Comparison of ENCODE assay signal across 9 cellular contexts in genomic region chr11:636511-637332, GRCh38. TPM values are rescaled to one million over a fixed set of nuclear protein-coding genes. Genes with fewer than 3 reads are reported as not detected.
DNase-seq lines count a peak whose midpoint lies in the region; ATAC-seq and TF ChIP-seq lines count a peak whose summit lies in the region.
"Had no signal": no experiment of that assay in that cellular context is flagged by ENCODE, and none has a peak within 500 bp of the region (broad histone marks: within the 10 kb centered on the region; RNA-seq: fewer than 3 reads in every experiment).

Gene DRD4, plus strand, starts transcription at chr11:637269. Its CDS starts 36 bp downstream, at chr11:637305.

- TF ChIP-seq CTCF in AG10803 (conservative IDR thresholded peaks at IDR 0.05; ENCODE audit: low read length), result no peak
- TF ChIP-seq CTCF in fibroblast of villous mesenchyme (IDR thresholded peaks at IDR 0.05; ENCODE audit: insufficient read depth, low read depth, low read length), result no peak
- TF ChIP-seq CTCF in neural cell (IDR thresholded peaks at IDR 0.05; ENCODE audit: poor library complexity, severe bottlenecking), result no peak
- no peak for TF ChIP-seq CTCF in BE2C (IDR thresholded peaks at IDR 0.05; ENCODE audit: low read depth, low read length)

- H3F3A ChIP-seq in neural cell (ENCODE audit: insufficient read depth, low read length, poor library complexity, severe bottlenecking), result no peaks in the 10 kb centered on the region

- ATAC-seq in T-helper 17 cell (peak; percentile 31), HG02571 (IDR thresholded peaks at IDR 0.05; ENCODE audit: unreplicated experiment) (no peak), GM21723 (IDR thresholded peaks at IDR 0.05; ENCODE audit: unreplicated experiment) (no peak)

- peak within 1 kb of the TSS; percentile 9 for H3K9ac ChIP-seq in neural cell (ENCODE audit: low read length)

- H3K4me1 ChIP-seq in HAP-1, result peaks cover 4% of the 10 kb centered on the region
- H3K4me1 ChIP-seq in BE2C, result no peaks in the 10 kb centered on the region

- H2AFZ ChIP-seq in neural cell (ENCODE audit: low read depth, low read length), result no peak within 1 kb of the TSS

- peak within 1 kb of the TSS; percentile 82 for H3K4me3 Mint-ChIP-seq in T-helper 17 cell

- H3K4me2 ChIP-seq in neural cell (ENCODE audit: low read length), result no peak within 1 kb of the TSS

- peaks cover 7% of the 10 kb centered on the region for H3K4me1 Mint-ChIP-seq in T-helper 17 cell

- H3K27ac ChIP-seq in neural cell (ENCODE audit: low read length), result no peak within 1 kb of the TSS

- no peaks in the 10 kb centered on the region for H3K79me2 ChIP-seq in neural cell (replicated peaks; ENCODE audit: insufficient read depth, low read length)

- no peak for TF ChIP-seq RAD21 in neural cell (conservative IDR thresholded peaks at IDR 0.05)

- H3K36me3 Mint-ChIP-seq in T-helper 17 cell (ENCODE audit: low read depth), result peaks cover 2% of the 10 kb centered on the region

- H3K36me3 ChIP-seq in neural cell (ENCODE audit: insufficient read depth, low read length) (no peaks in the 10 kb centered on the region), HAP-1 (replicated peaks) (no peaks in the 10 kb centered on the region; the same call in 1 of the 2 replicates), BE2C (no peaks in the 10 kb centered on the region)

- no peaks in the 10 kb centered on the region for H3K9me3 ChIP-seq in T-helper 17 cell (ENCODE audit: control insufficient read depth, low read length, poor library complexity, severe bottlenecking)
- H3K9me3 ChIP-seq in neural cell (ENCODE audit: low read length), result no peaks in the 10 kb centered on the region
- no peaks in the 10 kb centered on the region for H3K9me3 ChIP-seq in HAP-1
- no peaks in the 10 kb centered on the region for H3K9me3 ChIP-seq in BE2C

- peaks cover 12% of the 10 kb centered on the region for H4K20me1 ChIP-seq in neural cell (ENCODE audit: insufficient read depth)

- no peak within 1 kb of the TSS for H3K27ac Mint-ChIP-seq in T-helper 17 cell

- no peak for TF ChIP-seq EP300 in neural cell (conservative IDR thresholded peaks at IDR 0.05; ENCODE audit: poor library complexity, severe bottlenecking)

- no peak within 1 kb of the TSS; the same call in 1 of the 2 replicates for H3K4me3 ChIP-seq in AG10803 (ENCODE audit: low read length)
- no peak within 1 kb of the TSS for H3K4me3 ChIP-seq in fibroblast of villous mesenchyme (ENCODE audit: low read depth, low read length)
- peak within 1 kb of the TSS; percentile 34 for H3K4me3 ChIP-seq in neural cell (ENCODE audit: low read length)
- no peak within 1 kb of the TSS for H3K4me3 ChIP-seq in HAP-1
- H3K4me3 ChIP-seq in BE2C (ENCODE audit: low read depth, low read length), result no peak within 1 kb of the TSS

- DNase-seq in AG10803 (ENCODE audit: low read depth) (peak; percentile 33), T-helper 17 cell (no peak), fibroblast of villous mesenchyme (ENCODE audit: low read depth) (peak; percentile 40), HAP-1 (ENCODE audit: low spot score in 2 of 2) (no peak), BE2C (no peak)

- H3K27me3 Mint-ChIP-seq in T-helper 17 cell, result peaks cover 28% of the 10 kb centered on the region

- no peaks in the 10 kb centered on the region for H3K9me2 ChIP-seq in neural cell (ENCODE audit: insufficient read depth, low read length)

- in situ Hi-C loops in HAP-1 (cut with MboI; ENCODE audit: low sequenced_read_pairs), result no loop called here

- H3K27me3 ChIP-seq in neural cell (ENCODE audit: insufficient read depth, low read depth, low read length), result peaks cover 31% of the 10 kb centered on the region
- H3K27me3 ChIP-seq in HAP-1 (ENCODE audit: low read depth), result no peaks in the 10 kb centered on the region
- H3K27me3 ChIP-seq in BE2C, result peaks cover 5% of the 10 kb centered on the region; the same call in 1 of the 2 replicates

TF ChIP-seq in neural cell, 6 proteins besides CTCF, POLR2A, EP300 and RAD21:
- TF ChIP-seq TAF1 (IDR thresholded peaks at IDR 0.05; ENCODE audit: low read depth) (no peak), SMC3 (conservative IDR thresholded peaks at IDR 0.05; ENCODE audit: poor library complexity) (no peak), POLR2AphosphoS5 (IDR thresholded peaks at IDR 0.05) (peak; percentile 18)

RNA-seq across cellular contexts. Expression of gene DRD4, which starts in this region (rescaled TPM):
- total RNA-seq in T-helper 17 cell (under 1 TPM; 0.40 to 0.89 TPM), fibroblast of villous mesenchyme (not detected in 2 replicates)
- polyA plus RNA-seq in neural cell, result 0.86 TPM in 1 of 2 replicates, not detected in the other
- 0.46 TPM in 1 of 2 replicates, not detected in the other for polyA minus RNA-seq in neural cell
- 1.9 TPM for polyA plus RNA-seq in BE2C (2012; ENCODE audit: insufficient read depth, insufficient read length, low read depth)
- total RNA-seq: myocyte had no signal

Comparison
In these comparisons a context has a peak if more than half of its experiments do, and no peak if none do; other contexts are left out.
1. Peak in ATAC-seq in T-helper 17 cell; RNA of the gene not detected or under 1 TPM.
2. Peak in DNase-seq in fibroblast of villous mesenchyme; RNA of the gene not detected or under 1 TPM.